12 cellular contexts compared by ENCODE assay signal in the genomic region with DNA sequence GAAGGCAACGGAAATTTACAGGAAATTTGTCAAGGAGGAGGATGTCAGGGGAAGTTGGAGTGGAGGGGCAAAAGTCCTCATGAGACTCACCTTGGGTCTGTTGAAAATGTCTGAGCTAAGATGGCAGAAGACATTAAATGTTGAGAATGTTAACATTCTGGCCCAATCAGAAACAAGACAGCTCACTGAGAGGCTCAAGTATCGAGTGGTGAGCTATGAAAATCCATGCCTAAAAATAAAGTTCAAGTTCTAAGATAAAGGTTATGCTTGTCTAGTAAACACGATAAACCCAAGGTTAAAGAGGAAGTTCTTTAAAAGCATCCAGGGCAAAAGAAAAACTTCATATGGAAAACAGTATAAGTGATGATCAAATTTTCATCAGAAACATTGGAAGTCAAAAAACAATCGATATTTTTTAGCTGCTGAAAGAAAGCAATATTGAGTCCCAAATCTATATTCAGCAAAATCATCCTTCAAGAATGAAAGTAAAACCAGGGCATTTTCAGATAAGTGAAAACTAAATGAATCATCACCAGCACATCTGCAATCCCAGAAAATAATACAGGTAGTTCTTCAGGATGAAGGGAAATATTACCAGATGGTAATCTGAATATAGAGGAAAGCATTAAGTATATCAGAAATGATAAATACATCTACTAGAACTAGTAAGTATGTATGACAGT.
"Had no signal": no experiment of that assay in that cellular context is flagged by ENCODE, and none has a peak within 500 bp of the region (broad histone marks: within the 10 kb centered on the region; RNA-seq: fewer than 3 reads in every experiment).

No MANE protein-coding gene starts in this region.

- DNase-seq: activated CD4-positive, alpha-beta T cell treated with anti-CD3 and anti-CD28 coated beads, Interleukin-2, amount 50 U/mL, for 48 hours; effector CD4-positive, alpha-beta T cell; heart right ventricle; left lung; nephron progenitor cell; nucleus accumbens; posterior cingulate gyrus; stimulated activated naive CD4-positive, alpha-beta T cell treated with Interleukin-2 at 50 U/mL for 16 hours; transverse colon; uterus had no signal

- H3K4me1 ChIP-seq: heart right ventricle, left lung, transverse colon, uterus had no signal

- H3K27me3 ChIP-seq: heart right ventricle, left lung, transverse colon, uterus had no signal

- H3K36me3 Mint-ChIP-seq: activated naive CD8-positive, alpha-beta T cell had no signal

- H3K4me3 Mint-ChIP-seq: activated naive CD8-positive, alpha-beta T cell; nephron progenitor cell had no signal

- ATAC-seq: esophagus mucosa, heart right ventricle, left lung had no signal

- H3K9me3 ChIP-seq: transverse colon, uterus had no signal

- H3K27me3 Mint-ChIP-seq: activated naive CD8-positive, alpha-beta T cell had no signal

- H3K36me3 ChIP-seq: heart right ventricle, left lung, transverse colon, uterus had no signal

- H3K4me3 ChIP-seq: heart right ventricle, left lung, transverse colon, uterus had no signal

- H3K27ac ChIP-seq: heart right ventricle, left lung, transverse colon, uterus had no signal

- H3K27ac Mint-ChIP-seq: activated naive CD8-positive, alpha-beta T cell; nephron progenitor cell had no signal
